In the genomic region with DNA sequence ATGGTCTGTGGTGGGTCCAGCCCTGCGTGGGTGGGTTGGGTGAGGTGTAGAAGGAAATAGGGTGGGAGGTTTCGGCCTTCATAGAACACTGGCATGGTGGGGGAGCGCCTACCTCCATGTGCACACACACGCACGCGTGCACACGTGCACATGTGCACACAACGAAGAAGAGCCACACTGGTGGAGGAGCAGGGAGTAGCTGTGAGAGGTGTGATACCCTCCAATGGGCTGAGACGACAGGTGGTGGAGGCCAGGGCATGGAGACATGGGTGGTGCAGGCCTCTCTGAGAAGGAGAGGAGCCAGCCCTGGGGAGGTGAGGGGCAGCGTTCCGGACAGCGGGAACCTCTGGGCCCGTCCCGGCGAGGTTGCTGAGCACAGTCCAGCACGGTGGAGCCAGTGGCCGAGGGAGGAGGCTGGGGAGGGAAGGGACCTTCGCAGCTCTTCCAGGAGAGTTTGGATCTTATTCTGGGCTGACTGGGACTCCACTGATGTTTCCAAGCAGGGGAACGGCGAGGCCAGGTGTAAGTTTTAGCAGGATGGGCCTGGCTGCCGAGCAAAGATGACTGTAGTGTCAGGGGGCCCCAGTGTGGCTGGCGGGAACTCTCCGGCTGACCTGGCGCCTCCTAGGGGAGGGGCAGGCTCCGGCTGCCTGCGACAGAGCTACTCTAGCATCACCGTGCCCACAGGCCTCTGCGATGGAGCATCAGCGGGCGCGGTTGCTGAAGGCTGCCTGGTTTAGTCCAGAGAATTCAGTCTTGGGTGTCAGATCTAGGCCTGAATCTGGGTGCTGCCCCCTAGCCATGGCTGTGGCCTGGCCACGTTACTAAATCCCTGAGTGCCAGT, we compare ENCODE assay signal across 27 cellular contexts.
DNase-seq lines count a peak whose midpoint lies in the region; ATAC-seq, FAIRE-seq and TF ChIP-seq lines count a peak whose summit lies in the region.
"Had no signal": no experiment of that assay in that cellular context is flagged by ENCODE, and none has a peak within 500 bp of the region (broad histone marks: within the 10 kb centered on the region; RNA-seq: fewer than 3 reads in every experiment).

No MANE protein-coding gene starts in this region.

- intact Hi-C loops in A673 (cut with micrococcal nuclease; ENCODE audit: unreplicated experiment) (no loop called here), OCI-LY7 (cut with micrococcal nuclease; ENCODE audit: unreplicated experiment) (no loop called here), HepG2 (cut with micrococcal nuclease; ENCODE audit: unreplicated experiment) (no loop called here)

- H3K27me3 ChIP-seq in A673 (replicated peaks; ENCODE audit: insufficient read depth, low read depth, low read length, poor library complexity): no peaks in the 10 kb centered on the region
- no peaks in the 10 kb centered on the region; a peak in 1 of 5 replicates for H3K27me3 ChIP-seq in HepG2 (ENCODE audit: control insufficient read depth in 1 of 2, insufficient read depth in 2 of 2, low read length in 2 of 2)
- H3K27me3 ChIP-seq: pancreas, upper lobe of left lung had no signal

- BruUV-seq in A673 (replicated peaks; lab: Mats Ljungman, UMichigan) (no TSS peak), OCI-LY7 (replicated peaks; lab: Mats Ljungman, UMichigan) (no TSS peak), HepG2 (replicated peaks; lab: Mats Ljungman, UMichigan) (no TSS peak)

- TF ChIP-seq EP300 in HepG2 (IDR thresholded peaks at IDR 0.05; ENCODE audit: low read depth in 2 of 2, low read length in 2 of 2): no peak
- no peak for TF ChIP-seq EP300 in HepG2 (CRISPR knock-in tag; IDR thresholded peaks at IDR 0.05; ENCODE audit: borderline replicate concordance)

- no peak overlapping the region for H3K4me3 Mint-ChIP-seq in chondrocyte (ENCODE audit: unreplicated experiment)
- no peak overlapping the region for H3K4me3 Mint-ChIP-seq in stimulated activated naive CD8-positive, alpha-beta T cell treated with anti-CD3 and anti-CD28 coated beads, Interleukin-15, amount 100 ng/mL, for 72 hours
- H3K4me3 Mint-ChIP-seq: activated naive CD8-positive, alpha-beta T cell; central memory CD8-positive, alpha-beta T cell; natural killer cell treated with Interleukin-12 subunit alpha and Interleukin-12 subunit beta and Interleukin-15 and Interleukin-18, amount 100 ng/mL, for 72 hours; T-helper 1 cell treated with Interleukin-12 subunit alpha and Interleukin-12 subunit beta and Interleukin-4 antibody, amounts not matched to agents 30 μg/mL and 1 μg/mL, for 36 hours had no signal

- no peak overlapping the region for H3K9ac ChIP-seq in HepG2 (ENCODE audit: insufficient read depth, low read depth, low read length)

- DNase-seq in A673 (ENCODE audit: low spot score): no peak
- DNase-seq in OCI-LY7 (ENCODE audit: low spot score): no peak
- DNase-seq in chondrocyte (ENCODE audit: low spot score): no peak
- no peak for DNase-seq in HepG2 (ENCODE audit: low spot score)
- DNase-seq in stimulated activated CD4-positive, alpha-beta T cell treated with anti-CD3 and anti-CD28 coated beads, Interleukin-15, amount 100 ng/mL, for 24 hours: no peak
- no peak for DNase-seq in stimulated activated naive CD8-positive, alpha-beta T cell treated with anti-CD3 and anti-CD28 coated beads, Interleukin-15, amount 100 ng/mL, for 72 hours
- DNase-seq: ACHN; activated CD4-positive, alpha-beta T cell treated with anti-CD3 and anti-CD28 coated beads for 4 hours; activated T-cell treated with anti-CD3 and anti-CD28 coated beads for 4 hours; anterior cingulate cortex; COR-L47; islet precursor cell; NCI-H1105 treated with DMSO at 0.1 percent for 48 hours; NCI-H1930; NCI-H526; pancreas; retina; upper lobe of left lung had no signal

- TF ChIP-seq RAD21 in HepG2 (CRISPR knock-in tag; IDR thresholded peaks at IDR 0.05): no peak

- POLR2A ChIA-PET in A673 (lab: Charles Lee; ENCODE audit: low non-redundant PET) (no interaction called here), OCI-LY7 (lab: Charles Lee) (no interaction called here), HepG2 (lab: Yijun Ruan, JAX) (no interaction called here)

- no peak for FAIRE-seq in HepG2 (lab: Jason Lieb, UNC)
- FAIRE-seq: G401.6, pancreas had no signal

- H3K9me2 ChIP-seq in OCI-LY7 (ENCODE audit: insufficient read depth, low read length): no peaks in the 10 kb centered on the region

- no peaks in the 10 kb centered on the region for H3K79me2 ChIP-seq in OCI-LY7 (ENCODE audit: insufficient read depth, low read depth, low read length)
- no peaks in the 10 kb centered on the region for H3K79me2 ChIP-seq in HepG2 (ENCODE audit: insufficient read depth, low read length)

- CTCF ChIA-PET in A673 (lab: Charles Lee): no interaction called here
- CTCF ChIA-PET in OCI-LY7 (lab: Charles Lee; ENCODE audit: unreplicated experiment): no interaction called here
- CTCF ChIA-PET in HepG2 (lab: Yijun Ruan, JAX; ENCODE audit: low intra/inter-chr PET ratio, low total read pairs): no interaction called here

- H3K4me3 ChIP-seq in A673 (ENCODE audit: low read depth, low read length, poor library complexity, severe bottlenecking): no peak overlapping the region
- no peak overlapping the region for H3K4me3 ChIP-seq in OCI-LY7 (ENCODE audit: low read depth, low read length, poor library complexity, severe bottlenecking)
- no peak overlapping the region for H3K4me3 ChIP-seq in HepG2 (replicated peaks in 1 of 3; ENCODE audit: insufficient read depth in 1 of 3, low read depth in 2 of 3, low read length in 3 of 3)
- H3K4me3 ChIP-seq: lung, pancreas, smooth muscle cell, upper lobe of left lung had no signal

- no peaks in the 10 kb centered on the region for H3K36me3 ChIP-seq in A673 (ENCODE audit: insufficient read depth, low read length, poor library complexity, severe bottlenecking)
- no peaks in the 10 kb centered on the region for H3K36me3 ChIP-seq in OCI-LY7 (ENCODE audit: insufficient read depth, low read length)
- peaks cover 41 to 75% of the 10 kb centered on the region in 2 experiments for H3K36me3 ChIP-seq in HepG2 (replicated peaks in 1 of 2; ENCODE audit: control insufficient read depth in 1 of 2, insufficient read depth in 2 of 2, low read length in 2 of 2)

- TF ChIP-seq POLR2A in HepG2 (IDR thresholded peaks at IDR 0.05; ENCODE audit: insufficient read depth in 1 of 2, low read depth in 2 of 2, low read length in 2 of 2): no peak

- in situ Hi-C loops in HepG2 (cut with HindIII; ENCODE audit: extremely low pct_ligation_motif_present, low pct_unique_long_range_greater_than_20kb): no loop called here

- H2AFZ ChIP-seq in OCI-LY7 (ENCODE audit: low read length): no peak overlapping the region
- no peak overlapping the region for H2AFZ ChIP-seq in HepG2 (ENCODE audit: low read length)

- TF ChIP-seq CTCF in A673 (conservative IDR thresholded peaks at IDR 0.05; ENCODE audit: low read depth, low read length) (0 out of 2 replicates have a peak, but pooled peaks have one; percentile 10), OCI-LY7 (conservative IDR thresholded peaks at IDR 0.05; ENCODE audit: low read length) (0 out of 2 replicates have a peak, but pooled peaks have one; percentile 14), chondrocyte (IDR thresholded peaks at IDR 0.05) (peak; percentile 38), HepG2 (CRISPR knock-in tag; IDR thresholded peaks at IDR 0.05) (no peak)

- H4K20me1 ChIP-seq in OCI-LY7 (ENCODE audit: insufficient read depth, low read length) (no peaks in the 10 kb centered on the region), HepG2 (ENCODE audit: insufficient read depth, low read length) (peaks cover 10% of the 10 kb centered on the region; the same call in 1 of the 2 replicates)

- H3K9me3 ChIP-seq in A673 (ENCODE audit: low read depth, low read length, poor library complexity, severe bottlenecking): no peaks in the 10 kb centered on the region
- H3K9me3 ChIP-seq in OCI-LY7 (ENCODE audit: low read length): no peaks in the 10 kb centered on the region
- no peaks in the 10 kb centered on the region for H3K9me3 ChIP-seq in HepG2 (ENCODE audit: low read length)
- H3K9me3 ChIP-seq: pancreas, upper lobe of left lung had no signal

- H3K4me1 Mint-ChIP-seq in chondrocyte (ENCODE audit: low read depth): peaks cover 19% of the 10 kb centered on the region
- no peaks in the 10 kb centered on the region for H3K4me1 Mint-ChIP-seq in stimulated activated naive CD8-positive, alpha-beta T cell treated with anti-CD3 and anti-CD28 coated beads, Interleukin-15, amount 100 ng/mL, for 72 hours
- H3K4me1 Mint-ChIP-seq: central memory CD8-positive, alpha-beta T cell had no signal

- no peak overlapping the region for H3K27ac ChIP-seq in A673 (ENCODE audit: low read depth, low read length, poor library complexity, severe bottlenecking)
- H3K27ac ChIP-seq in OCI-LY7 (ENCODE audit: low read depth, low read length, poor library complexity, severe bottlenecking): no peak overlapping the region
- H3K27ac ChIP-seq in HepG2 (ENCODE audit: extremely low read length, insufficient read depth, low read length): no peak overlapping the region
- H3K27ac ChIP-seq: pancreas, upper lobe of left lung had no signal

- H3K27me3 Mint-ChIP-seq in chondrocyte (ENCODE audit: low read depth): no peaks in the 10 kb centered on the region
- no peaks in the 10 kb centered on the region for H3K27me3 Mint-ChIP-seq in stimulated activated naive CD8-positive, alpha-beta T cell treated with anti-CD3 and anti-CD28 coated beads, Interleukin-15, amount 100 ng/mL, for 72 hours
- H3K27me3 Mint-ChIP-seq: activated naive CD8-positive, alpha-beta T cell had no signal

- H3K4me1 ChIP-seq in A673 (ENCODE audit: insufficient read depth, low read length, poor library complexity, severe bottlenecking) (no peaks in the 10 kb centered on the region), OCI-LY7 (ENCODE audit: insufficient read depth, low read length, poor library complexity, severe bottlenecking) (no peaks in the 10 kb centered on the region), HepG2 (ENCODE audit: insufficient read depth, low read length) (no peaks in the 10 kb centered on the region)
- H3K4me1 ChIP-seq: pancreas, upper lobe of left lung had no signal

- H3K9me3 Mint-ChIP-seq in chondrocyte (ENCODE audit: low read depth): no peaks in the 10 kb centered on the region
- no peaks in the 10 kb centered on the region for H3K9me3 Mint-ChIP-seq in stimulated activated naive CD8-positive, alpha-beta T cell treated with anti-CD3 and anti-CD28 coated beads, Interleukin-15, amount 100 ng/mL, for 72 hours
- H3K9me3 Mint-ChIP-seq: central memory CD8-positive, alpha-beta T cell; natural killer cell treated with Interleukin-12 subunit alpha and Interleukin-12 subunit beta and Interleukin-15 and Interleukin-18, amount 100 ng/mL, for 72 hours; T-helper 1 cell treated with Interleukin-12 subunit alpha and Interleukin-12 subunit beta and Interleukin-4 antibody, amounts not matched to agents 30 μg/mL and 1 μg/mL, for 36 hours had no signal

- peaks cover 23% of the 10 kb centered on the region for H3K36me3 Mint-ChIP-seq in chondrocyte (ENCODE audit: low read depth)
- H3K36me3 Mint-ChIP-seq: activated naive CD8-positive, alpha-beta T cell; natural killer cell treated with Interleukin-12 subunit alpha and Interleukin-12 subunit beta and Interleukin-15 and Interleukin-18, amount 100 ng/mL, for 72 hours had no signal

- H3K27ac Mint-ChIP-seq in chondrocyte (ENCODE audit: unreplicated experiment): peak overlapping the region; percentile 8
- no peak overlapping the region for H3K27ac Mint-ChIP-seq in stimulated activated naive CD8-positive, alpha-beta T cell treated with anti-CD3 and anti-CD28 coated beads, Interleukin-15, amount 100 ng/mL, for 72 hours
- H3K27ac Mint-ChIP-seq: activated naive CD8-positive, alpha-beta T cell; natural killer cell treated with Interleukin-12 subunit alpha and Interleukin-12 subunit beta and Interleukin-15 and Interleukin-18, amount 100 ng/mL, for 72 hours; T-helper 1 cell treated with Interleukin-12 subunit alpha and Interleukin-12 subunit beta and Interleukin-4 antibody, amounts not matched to agents 30 μg/mL and 1 μg/mL, for 36 hours had no signal

- H3K4me2 ChIP-seq in OCI-LY7 (ENCODE audit: low read length) (no peak overlapping the region), HepG2 (ENCODE audit: low read depth, low read length) (no peak overlapping the region)
- H3K4me2 ChIP-seq: smooth muscle cell had no signal

- ATAC-seq in HepG2 (peak; percentile 20), HG03565 (IDR thresholded peaks at IDR 0.05; ENCODE audit: unreplicated experiment) (no peak), HG02759 (IDR thresholded peaks at IDR 0.05; ENCODE audit: unreplicated experiment) (no peak)
- ATAC-seq in stimulated activated naive CD8-positive, alpha-beta T cell treated with anti-CD3 and anti-CD28 coated beads, Interleukin-15, amount 100 ng/mL, for 72 hours: no peak
- ATAC-seq: pancreas had no signal

- WGBS in HepG2 (ENCODE audit: low lambda C conversion rate): 90% methylated on average over 9 of the region's 32 CpGs
